Comparison of ENCODE assay signal across 12 cellular contexts in genomic region chr3:159886530-159886929, GRCh38. TPM values are rescaled to one million over a fixed set of nuclear protein-coding genes. Genes with fewer than 3 reads are reported as not detected.
DNase-seq lines count a peak whose midpoint lies in the region; ATAC-seq, FAIRE-seq and TF ChIP-seq lines count a peak whose summit lies in the region.
"Not testable (repeated sequence)": the region's sequence is repeated elsewhere in the genome, so short reads cannot be mapped to it uniquely, and the experiment has no call there.
"Had no signal": no experiment of that assay in that cellular context is flagged by ENCODE, and none has a peak within 500 bp of the region (broad histone marks: within the 10 kb centered on the region; RNA-seq: fewer than 3 reads in every experiment).

No MANE protein-coding gene starts in this region.

- H3K4me1 ChIP-seq in heart right ventricle, result peaks cover 13 to 71% (median 60%) of the 10 kb centered on the region in 9 donors
- not testable (repeated sequence) for H3K4me1 ChIP-seq in HepG2 (ENCODE audit: insufficient read depth, low read length)
- peaks cover 34% of the 10 kb centered on the region for H3K4me1 ChIP-seq in rectal smooth muscle tissue (ENCODE audit: control insufficient read depth, insufficient read depth, low read length)

- POLR2A ChIA-PET in WTC11 (lab: Charles Lee); HepG2 (lab: Yijun Ruan, JAX): not testable (repeated sequence)

- H3K27ac ChIP-seq in cingulate gyrus (ENCODE audit: low read depth, low read length), result peak overlapping the region; percentile 39
- peak overlapping the region in 6 of 10 donors; percentile 0 to 38 (median 16) for H3K27ac ChIP-seq in heart right ventricle
- not testable (repeated sequence) for H3K27ac ChIP-seq in HepG2 (ENCODE audit: extremely low read length, insufficient read depth, low read length)
- peak overlapping the region; percentile 48 for H3K27ac ChIP-seq in rectal smooth muscle tissue (ENCODE audit: low read depth, low read length)
- peak overlapping the region; percentile 27 for H3K27ac ChIP-seq in substantia nigra (ENCODE audit: low read depth, low read length, poor library complexity, severe bottlenecking)

- not testable (repeated sequence) for H3K9ac ChIP-seq in HepG2 (ENCODE audit: insufficient read depth, low read depth, low read length); rectal smooth muscle tissue (ENCODE audit: low read length)

- not testable (repeated sequence) for DNase-seq in HFFc6; WTC11 (ENCODE audit: low spot score); endothelial cell (ENCODE audit: low spot score); heart right ventricle; HepG2 (ENCODE audit: low spot score); substantia nigra (lab: John Stamatoyannopoulos, UW)

- BruUV-seq in HepG2 (replicated peaks; lab: Mats Ljungman, UMichigan), result not testable (repeated sequence)

- intact Hi-C loops in heart right ventricle (cut with DNase I), result loop anchor here in 6 of 10 donors (5.0 kb wide), 3 partner anchors 59 to 121 kb away; no protein-coding TSS in a partner anchor
- intact Hi-C loops in HepG2 (cut with micrococcal nuclease; ENCODE audit: unreplicated experiment), result loop anchor here (10.0 kb wide), 1 partner anchor 458 kb away; no protein-coding TSS in a partner anchor

- H3K4me1 Mint-ChIP-seq in HFFc6 (ENCODE audit: low read depth) (peaks cover 60% of the 10 kb centered on the region), WTC11 (peaks cover 22% of the 10 kb centered on the region), endothelial cell (ENCODE audit: unreplicated experiment) (peaks cover 38% of the 10 kb centered on the region)

- in situ Hi-C loops in HepG2 (cut with HindIII; ENCODE audit: extremely low pct_ligation_motif_present, low pct_unique_long_range_greater_than_20kb), result not testable (repeated sequence)

- TF ChIP-seq POLR2A in HepG2 (IDR thresholded peaks at IDR 0.05; ENCODE audit: insufficient read depth in 1 of 2, low read depth in 2 of 2, low read length in 2 of 2), result not testable (repeated sequence)

- H3K27me3 Mint-ChIP-seq in HFFc6 (ENCODE audit: insufficient read depth); WTC11 (ENCODE audit: low read depth); endothelial cell (ENCODE audit: unreplicated experiment): not testable (repeated sequence)

- not testable (repeated sequence) for TF ChIP-seq EP300 in HepG2 (IDR thresholded peaks at IDR 0.05; ENCODE audit: low read depth in 2 of 2, low read length in 2 of 2); HepG2 (CRISPR knock-in tag; IDR thresholded peaks at IDR 0.05; ENCODE audit: borderline replicate concordance)

- H3K36me3 Mint-ChIP-seq in HFFc6 (ENCODE audit: low read depth), result peaks cover 30% of the 10 kb centered on the region
- not testable (repeated sequence) for H3K36me3 Mint-ChIP-seq in WTC11
- H3K36me3 Mint-ChIP-seq in endothelial cell (ENCODE audit: low read depth, unreplicated experiment), result peaks cover 35% of the 10 kb centered on the region

- CTCF ChIA-PET in WTC11 (lab: Charles Lee), result interaction anchor here (1.2 to 4.5 kb wide), 4 partner anchors 58 to 118 kb away, joined by 3 to 46 read pairs (median 19); partner anchors contain the start of gene IL12A
- CTCF ChIA-PET in HepG2 (lab: Yijun Ruan, JAX; ENCODE audit: low intra/inter-chr PET ratio, low total read pairs), result not testable (repeated sequence)

- ATAC-seq in WTC11, heart right ventricle, HepG2: not testable (repeated sequence)

- TF ChIP-seq CTCF in HFFc6 (IDR thresholded peaks at IDR 0.05); WTC11 (IDR thresholded peaks at IDR 0.05); endothelial cell (IDR thresholded peaks at IDR 0.05; ENCODE audit: unreplicated experiment); heart right ventricle (IDR thresholded peaks at IDR 0.05); HepG2 (CRISPR knock-in tag; IDR thresholded peaks at IDR 0.05): not testable (repeated sequence)

- H2AFZ ChIP-seq in HepG2 (ENCODE audit: low read length), result not testable (repeated sequence)

- not testable (repeated sequence) for H3K4me2 ChIP-seq in HepG2 (ENCODE audit: low read depth, low read length)

- H3K27ac Mint-ChIP-seq in HFFc6, result 0 out of 2 replicates have a peak overlapping the region, but pooled peaks have one; percentile 27
- not testable (repeated sequence) for H3K27ac Mint-ChIP-seq in WTC11
- peak overlapping the region; percentile 68 for H3K27ac Mint-ChIP-seq in endothelial cell (ENCODE audit: unreplicated experiment)

- H3K79me2 ChIP-seq in HepG2 (ENCODE audit: insufficient read depth, low read length), result not testable (repeated sequence)

- WGBS in heart right ventricle, 2 donors, result 91 to 93% methylated on average over 6 of the region's 6 CpGs
- WGBS in HepG2 (ENCODE audit: low lambda C conversion rate), result 54% methylated on average over 6 of the region's 6 CpGs

- not testable (repeated sequence) for H4K20me1 ChIP-seq in HepG2 (ENCODE audit: insufficient read depth, low read length)

- not testable (repeated sequence) for H3K4me3 Mint-ChIP-seq in HFFc6; WTC11; endothelial cell (ENCODE audit: unreplicated experiment)

- H3K9me3 Mint-ChIP-seq in HFFc6; WTC11; endothelial cell (ENCODE audit: unreplicated experiment): not testable (repeated sequence)

- not testable (repeated sequence) for H3K4me3 ChIP-seq in heart right ventricle; HepG2 (replicated peaks in 1 of 3; ENCODE audit: insufficient read depth in 1 of 3, low read depth in 2 of 3, low read length in 3 of 3); rectal smooth muscle tissue (ENCODE audit: low read length)

- H3K9me3 ChIP-seq in heart right ventricle; HepG2 (ENCODE audit: low read length): not testable (repeated sequence)

- not testable (repeated sequence) for H3K27me3 ChIP-seq in heart right ventricle; HepG2 (ENCODE audit: control insufficient read depth in 1 of 2, insufficient read depth in 2 of 2, low read length in 2 of 2); rectal smooth muscle tissue (ENCODE audit: control insufficient read depth, insufficient read depth, low read length)

- FAIRE-seq in HepG2 (lab: Jason Lieb, UNC), result not testable (repeated sequence)

- H3K36me3 ChIP-seq in heart right ventricle, result peaks cover 0 to 36% (median 0%) of the 10 kb centered on the region in 9 donors
- not testable (repeated sequence) for H3K36me3 ChIP-seq in HepG2 (replicated peaks in 1 of 2; ENCODE audit: control insufficient read depth in 1 of 2, insufficient read depth in 2 of 2, low read length in 2 of 2); rectal smooth muscle tissue (ENCODE audit: control insufficient read depth, insufficient read depth, low read length)

- not testable (repeated sequence) for TF ChIP-seq RAD21 in HepG2 (CRISPR knock-in tag; IDR thresholded peaks at IDR 0.05)

TF ChIP-seq in WTC11, 78 proteins besides CTCF, POLR2A, EP300 and RAD21:
- peak; percentile 85 for TF ChIP-seq ZNF121 (CRISPR knock-in tag; IDR thresholded peaks at IDR 0.05)

TF ChIP-seq in HepG2, 621 proteins besides CTCF, POLR2A, EP300 and RAD21:
- TF ChIP-seq ZNF121 (CRISPR knock-in tag; IDR thresholded peaks at IDR 0.05), result peak; percentile 37; the same call in 1 of the 2 replicates

RNA-seq across cellular contexts. Expression of gene SCHIP1, which starts 46.9 kb away (rescaled TPM):
- total RNA-seq in HFFc6 (2021; fragmentation: NEBNext Ultra II Directional; extraction: Animal tissue kit (Norgen Biotek cat#: 25700)), result 1 to 10 TPM; 1.1 to 8.1 (median 2.2) TPM
- 5.3 to 7.8 TPM (median 7.1 TPM) in 3 replicates for total RNA-seq in WTC11 (2021)
- 102 TPM for total RNA-seq in endothelial cell (ENCODE audit: unreplicated experiment)
- 10 to 100 TPM; 35.4 to 66.2 (median 57.9) TPM for total RNA-seq in heart right ventricle
- polyA plus RNA-seq in heart right ventricle, result 10 to 100 TPM; 14.8 to 62.5 TPM
- 0.07 TPM in 1 of 2 replicates, not detected in the other for total RNA-seq in HepG2 (2016; rRNA removed; fragmentation: Illumina TruSeq; extraction: Trizol)
- 0.09 TPM in 1 of 2 replicates, not detected in the other for total RNA-seq in HepG2 (2016; cell fraction: cytosol; rRNA removed; fragmentation: Illumina TruSeq; extraction: Trizol; ENCODE audit: low read depth)
- total RNA-seq in HepG2 (2016; cell fraction: insoluble cytoplasmic fraction; rRNA removed; fragmentation: Illumina TruSeq; extraction: Trizol), result 0.13 TPM in 1 of 2 replicates, not detected in the other
- 0.03 TPM in 1 of 2 replicates, not detected in the other for total RNA-seq in HepG2 (2016; cell fraction: membrane; rRNA removed; fragmentation: Illumina TruSeq; extraction: Trizol)
- 0.12 and 2.0 TPM in 2 replicates for total RNA-seq in HepG2 (2016; cell fraction: nucleus; rRNA removed; fragmentation: Illumina TruSeq; extraction: Trizol)
- polyA plus RNA-seq in HepG2 (2011; rRNA removed), result not detected in 2 replicates
- not detected in 2 replicates for polyA plus RNA-seq in HepG2 (2011; cell fraction: cytosol; rRNA removed)
- 0.08 and 0.28 TPM in 2 replicates for polyA plus RNA-seq in HepG2 (2011; cell fraction: nucleus; rRNA removed)
- not detected in 2 replicates for polyA plus RNA-seq in HepG2 (2012)
- not detected in 2 replicates for polyA plus RNA-seq in HepG2 (2016; cell fraction: cytosol; fragmentation: Illumina TruSeq; extraction: Trizol; ENCODE audit: low read depth)
- 0.19 TPM in 1 of 2 replicates, not detected in the other for polyA plus RNA-seq in HepG2 (2016; cell fraction: insoluble cytoplasmic fraction; fragmentation: Illumina TruSeq; extraction: Trizol; ENCODE audit: low read depth)
- polyA plus RNA-seq in HepG2 (2016; cell fraction: membrane; fragmentation: Illumina TruSeq; extraction: Trizol; ENCODE audit: low read depth), result not detected in 2 replicates
- 0.18 and 0.56 TPM in 2 replicates for polyA plus RNA-seq in HepG2 (2016; cell fraction: nucleus; fragmentation: Illumina TruSeq; extraction: Trizol; ENCODE audit: insufficient read depth, low read depth)
- 5.2 TPM in 1 of 2 replicates, not detected in the other for polyA minus RNA-seq in HepG2 (2011; rRNA and poly(A)+ RNA removed; ENCODE audit: low replicate concordance)
- not detected in 2 replicates for polyA minus RNA-seq in HepG2 (2011; cell fraction: cytosol; rRNA and poly(A)+ RNA removed)
- 0.13 and 0.25 TPM in 2 replicates for polyA minus RNA-seq in HepG2 (2011; cell fraction: nucleus; rRNA and poly(A)+ RNA removed)
- total RNA-seq: CD4-positive, alpha-beta memory T cell; CD4-positive, CD25-positive, alpha-beta regulatory T cell; CD8-positive, alpha-beta memory T cell had no signal
- polyA plus RNA-seq: CD14-positive monocyte; CD4-positive, alpha-beta memory T cell; CD4-positive, CD25-positive, alpha-beta regulatory T cell; CD8-positive, alpha-beta memory T cell had no signal
